ENCODE assay signal across 1 cellular context in genomic region chr17:80454557-80455327, GRCh38.
TF ChIP-seq lines count a peak whose summit lies in the region.

No MANE protein-coding gene starts in this region.

TF ChIP-seq in HepG2, 621 proteins besides CTCF, POLR2A, EP300 and RAD21 (continued from another document and continues in another):
- 0 out of 2 replicates have a peak, but pooled peaks have one; percentile 52 for TF ChIP-seq PRDM15 (CRISPR knock-in tag; IDR thresholded peaks at IDR 0.05)
- TF ChIP-seq ATF7 (IDR thresholded peaks at IDR 0.05), result no peak
- peak; percentile 55; the same call in 1 of the 2 replicates for TF ChIP-seq ATF7 (CRISPR knock-in tag; IDR thresholded peaks at IDR 0.05)
- no peak for TF ChIP-seq MEF2D (CRISPR knock-in tag; IDR thresholded peaks at IDR 0.05)
- TF ChIP-seq THAP8 (CRISPR knock-in tag; IDR thresholded peaks at IDR 0.05; ENCODE audit: borderline replicate concordance), result peak; percentile 92; the same call in 1 of the 2 replicates
- no peak for TF ChIP-seq PCBP2 (optimal IDR thresholded peaks at IDR 0.05; ENCODE audit: low read depth, low read length, poor library complexity, severe bottlenecking)
- no peak; the same call in 1 of the 2 replicates for TF ChIP-seq KIAA2018 (CRISPR knock-in tag; IDR thresholded peaks at IDR 0.05; ENCODE audit: borderline replicate concordance)
- peak; percentile 85 for TF ChIP-seq KDM2A (CRISPR knock-in tag; IDR thresholded peaks at IDR 0.05; ENCODE audit: borderline replicate concordance, low read depth)
- peak; percentile 47; the same call in 1 of the 2 replicates for TF ChIP-seq CREB1 (IDR thresholded peaks at IDR 0.05)
- no peak for TF ChIP-seq CREB1 (CRISPR knock-in tag; IDR thresholded peaks at IDR 0.05)
- TF ChIP-seq ZNF629 (CRISPR knock-in tag; conservative IDR thresholded peaks at IDR 0.05), result peak; percentile 46; the same call in 1 of the 2 replicates
- no peak; the same call in 1 of the 2 replicates for TF ChIP-seq ZNF251 (CRISPR knock-in tag; IDR thresholded peaks at IDR 0.05)
- TF ChIP-seq ZMYM3 (CRISPR knock-in tag; IDR thresholded peaks at IDR 0.05), result peak; percentile 71
- peak; percentile 83 for TF ChIP-seq ZNF704 (CRISPR knock-in tag; IDR thresholded peaks at IDR 0.05; ENCODE audit: borderline replicate concordance)
- peak; percentile 55; the same call in 1 of the 2 replicates for TF ChIP-seq ZNF558 (CRISPR knock-in tag; IDR thresholded peaks at IDR 0.05; ENCODE audit: borderline replicate concordance)
- no peak; the same call in 1 of the 2 replicates for TF ChIP-seq RNF219 (CRISPR knock-in tag; IDR thresholded peaks at IDR 0.05)
- peak; percentile 73; the same call in 1 of the 2 replicates for TF ChIP-seq SIN3A (IDR thresholded peaks at IDR 0.05; ENCODE audit: borderline replicate concordance, low read depth, low read length)
- TF ChIP-seq TAF15 (IDR thresholded peaks at IDR 0.05; ENCODE audit: low read depth, low read length, poor library complexity, severe bottlenecking), result peak; percentile 38
- peak; percentile 93 for TF ChIP-seq ZNF547 (CRISPR knock-in tag; IDR thresholded peaks at IDR 0.05)
- peak; percentile 98 for TF ChIP-seq ZZZ3 (CRISPR knock-in tag; IDR thresholded peaks at IDR 0.05; ENCODE audit: borderline replicate concordance)
- peak; percentile 75; the same call in 1 of the 2 replicates for TF ChIP-seq ZNF446 (CRISPR knock-in tag; IDR thresholded peaks at IDR 0.05)
- TF ChIP-seq ZBTB4 (CRISPR knock-in tag; IDR thresholded peaks at IDR 0.05; ENCODE audit: borderline replicate concordance), result 0 out of 2 replicates have a peak, but pooled peaks have one; percentile 16
- TF ChIP-seq GATAD1 (CRISPR knock-in tag; IDR thresholded peaks at IDR 0.05), result peak; percentile 93
- peak; percentile 93 for TF ChIP-seq THAP11 (CRISPR knock-in tag; IDR thresholded peaks at IDR 0.05)
- TF ChIP-seq SMARCC2 (IDR thresholded peaks at IDR 0.05), result no peak
- TF ChIP-seq DZIP1 (CRISPR knock-in tag; IDR thresholded peaks at IDR 0.05), result peak; percentile 88; the same call in 1 of the 2 replicates
- TF ChIP-seq ZNF136 (CRISPR knock-in tag; IDR thresholded peaks at IDR 0.05; ENCODE audit: low read depth), result 0 out of 2 replicates have a peak, but pooled peaks have one; percentile 13
- peak; percentile 46; the same call in 1 of the 2 replicates for TF ChIP-seq ZNF331 (CRISPR knock-in tag; IDR thresholded peaks at IDR 0.05)
- TF ChIP-seq RCOR2 (CRISPR knock-in tag; IDR thresholded peaks at IDR 0.05), result no peak
- TF ChIP-seq ATF1 (CRISPR knock-in tag; IDR thresholded peaks at IDR 0.05), result no peak
- peak; percentile 91; the same call in 1 of the 2 replicates for TF ChIP-seq ZNF572 (CRISPR knock-in tag; IDR thresholded peaks at IDR 0.05)
- no peak; the same call in 1 of the 2 replicates for TF ChIP-seq CENPBD1 (CRISPR knock-in tag; IDR thresholded peaks at IDR 0.05; ENCODE audit: borderline replicate concordance, low read depth)
- peak; percentile 74; the same call in 1 of the 2 replicates for TF ChIP-seq ZNF552 (CRISPR knock-in tag; IDR thresholded peaks at IDR 0.05; ENCODE audit: borderline replicate concordance)
- TF ChIP-seq ZNF354B (CRISPR knock-in tag; IDR thresholded peaks at IDR 0.05), result 0 out of 2 replicates have a peak, but pooled peaks have one; percentile 63
- TF ChIP-seq ZNF550 (CRISPR knock-in tag; IDR thresholded peaks at IDR 0.05; ENCODE audit: borderline replicate concordance), result peak; percentile 25; the same call in 1 of the 2 replicates
